Comparison of ENCODE assay signal across 1 cellular context in genomic region chr19:3636962-3637361, GRCh38.
TF ChIP-seq lines count a peak whose summit lies in the region.

No MANE protein-coding gene starts in this region.

TF ChIP-seq in HepG2, 621 proteins besides CTCF, POLR2A, EP300 and RAD21:
- TF ChIP-seq ATF4 (CRISPR knock-in tag; IDR thresholded peaks at IDR 0.05) = no peak
- TF ChIP-seq ZNF552 (CRISPR knock-in tag; IDR thresholded peaks at IDR 0.05; ENCODE audit: borderline replicate concordance) = no peak
- peak; percentile 26 for TF ChIP-seq AGO2 (optimal IDR thresholded peaks at IDR 0.05; ENCODE audit: low read depth, low read length)
